Comparison of ENCODE assay signal across 15 cellular contexts in genomic region chr21:45410865-45411809, GRCh38. TPM values are rescaled to one million over a fixed set of nuclear protein-coding genes. Genes with fewer than 3 reads are reported as not detected.
A peak's percentile ranks its signal among the peaks of the same experiment; 100 is the strongest.
DNase-seq lines count a peak whose midpoint lies in the region; ATAC-seq, FAIRE-seq and TF ChIP-seq lines count a peak whose summit lies in the region.
"Had no signal": no experiment of that assay in that cellular context is flagged by ENCODE, and none has a peak within 500 bp of the region (broad histone marks: within the 10 kb centered on the region; RNA-seq: fewer than 3 reads in every experiment).

No MANE protein-coding gene starts in this region.

- peaks cover 70% of the 10 kb centered on the region for H3K4me1 ChIP-seq in HUES48 (ENCODE audit: control insufficient read depth, insufficient read depth, low read length)
- H3K4me1 ChIP-seq in iPS-20b (ENCODE audit: insufficient read depth, low read length): peaks cover 40% of the 10 kb centered on the region
- peaks cover 0 to 19% (median 15%) of the 10 kb centered on the region in 4 donors for H3K4me1 ChIP-seq in sigmoid colon

- H3K36me3 Mint-ChIP-seq in brain: no peaks in the 10 kb centered on the region
- H3K36me3 Mint-ChIP-seq: naive B cell had no signal

- peak overlapping the region in 3 of 5 experiments; percentile 85 to 94 (median 91) for H3K27ac Mint-ChIP-seq in brain
- H3K27ac Mint-ChIP-seq: activated T-cell treated with anti-CD3 and anti-CD28 coated beads, Interleukin-2, amount 50 U/mL, for 72 hours; naive B cell had no signal

- FAIRE-seq in RCC 7860 (lab: Jason Lieb, UNC): no peak
- FAIRE-seq: small intestine had no signal

- peaks cover 8% of the 10 kb centered on the region for H3K27me3 Mint-ChIP-seq in brain

- TF ChIP-seq POLR2A in sigmoid colon (IDR thresholded peaks at IDR 0.05): no peak

- peaks cover 76% of the 10 kb centered on the region for H3K4me1 Mint-ChIP-seq in brain

- intact Hi-C loops in sigmoid colon (cut with DNase I): no loop called here

- H3K36me3 ChIP-seq in HUES48 (ENCODE audit: control insufficient read depth, insufficient read depth, low read length) (peaks cover 14% of the 10 kb centered on the region; the same call in 1 of the 2 replicates), iPS-20b (ENCODE audit: insufficient read depth, low read depth, low read length) (0 out of 2 replicates have a peak, but pooled peaks cover 7% of the 10 kb centered on the region), sigmoid colon (no peaks in the 10 kb centered on the region)

- no peaks in the 10 kb centered on the region for H3K9me3 Mint-ChIP-seq in brain
- H3K9me3 Mint-ChIP-seq: activated T-cell treated with anti-CD3 and anti-CD28 coated beads, Interleukin-2, amount 50 U/mL, for 72 hours; naive B cell had no signal

- DNase-seq in sigmoid colon (peak; percentile 63), RCC 7860 (ENCODE audit: low spot score) (no peak)
- DNase-seq in activated CD4-positive, CD25-positive, alpha-beta regulatory T cell treated with anti-CD3 and anti-CD28 coated beads, Interleukin-2, amount 50 U/mL, for 72 hours: no peak
- DNase-seq: activated CD4-positive, alpha-beta T cell treated with anti-CD3 and anti-CD28 coated beads for 4 hours; activated T-cell treated with anti-CD3 and anti-CD28 coated beads, Interleukin-2, amount 50 U/mL, for 72 hours; naive B cell; NCI-H526 treated with DMSO at 0.1 percent for 48 hours; small intestine had no signal

- no peaks in the 10 kb centered on the region for H3K27me3 ChIP-seq in HUES48 (ENCODE audit: control insufficient read depth, insufficient read depth, low read length)
- no peaks in the 10 kb centered on the region for H3K27me3 ChIP-seq in iPS-20b (ENCODE audit: insufficient read depth, low read length)
- H3K27me3 ChIP-seq in sigmoid colon: no peaks in the 10 kb centered on the region

- H3K9ac ChIP-seq in HUES48 (ENCODE audit: low read depth, low read length) (no peak overlapping the region), iPS-20b (ENCODE audit: low read depth, low read length) (peak overlapping the region; percentile 27; the same call in 1 of the 2 replicates)
- H3K9ac ChIP-seq: KMS-11 had no signal

- ATAC-seq in HG03280 (IDR thresholded peaks at IDR 0.05; ENCODE audit: unreplicated experiment) (no peak), GM18520 (IDR thresholded peaks at IDR 0.05; ENCODE audit: unreplicated experiment) (no peak)
- ATAC-seq: activated T-cell treated with anti-CD3 and anti-CD28 coated beads, Interleukin-2, amount 50 U/mL, for 72 hours; HCT116 had no signal

- H3K27ac ChIP-seq in HUES48 (ENCODE audit: low read depth, low read length) (peak overlapping the region; percentile 8), iPS-20b (ENCODE audit: low read length) (no peak overlapping the region), sigmoid colon (peak overlapping the region; percentile 27 to 49 (median 35))
- H3K27ac ChIP-seq: KMS-11 had no signal

- 69 to 84% methylated on average over 31 of the region's 31 CpGs for WGBS in sigmoid colon, 2 donors

- TF ChIP-seq CTCF in brain (conservative IDR thresholded peaks at IDR 0.05): no peak
- TF ChIP-seq CTCF in sigmoid colon (IDR thresholded peaks at IDR 0.05): no peak

- H3K4me3 ChIP-seq in HUES48 (ENCODE audit: low read depth, low read length): no peak overlapping the region
- H3K4me3 ChIP-seq in iPS-20b (ENCODE audit: low read length): no peak overlapping the region
- no peak overlapping the region for H3K4me3 ChIP-seq in sigmoid colon

- H3K9me3 ChIP-seq in HUES48 (ENCODE audit: control insufficient read depth, insufficient read depth, low read length) (no peaks in the 10 kb centered on the region), iPS-20b (ENCODE audit: insufficient read depth, low read depth, low read length) (no peaks in the 10 kb centered on the region), sigmoid colon (no peaks in the 10 kb centered on the region)

- TF ChIP-seq EP300 in sigmoid colon (IDR thresholded peaks at IDR 0.05): no peak

- H3K4me3 Mint-ChIP-seq in brain: peak overlapping the region in 2 of 5 experiments; percentile 65 to 71
- H3K4me3 Mint-ChIP-seq: activated T-cell treated with anti-CD3 and anti-CD28 coated beads, Interleukin-2, amount 50 U/mL, for 72 hours; naive B cell had no signal

RNA-seq across cellular contexts. Expression of gene COL18A1, which starts 6.2 kb away (rescaled TPM):
- polyA plus RNA-seq in brain (ENCODE audit: insufficient read depth, low read depth, low replicate concordance) (31.5 TPM), sigmoid colon (10 to 100 TPM in 1 of 3 donors, 1 to 10 TPM in 2; 4.4 to 34.8 (median 5.4) TPM)
- 100 to 1,000 TPM in 3 of 4 donors, 10 to 100 TPM in 1; 39.7 to 197 (median 103) TPM for total RNA-seq in sigmoid colon
